Comparison of ENCODE assay signal across 1 cellular context in the genomic region with DNA sequence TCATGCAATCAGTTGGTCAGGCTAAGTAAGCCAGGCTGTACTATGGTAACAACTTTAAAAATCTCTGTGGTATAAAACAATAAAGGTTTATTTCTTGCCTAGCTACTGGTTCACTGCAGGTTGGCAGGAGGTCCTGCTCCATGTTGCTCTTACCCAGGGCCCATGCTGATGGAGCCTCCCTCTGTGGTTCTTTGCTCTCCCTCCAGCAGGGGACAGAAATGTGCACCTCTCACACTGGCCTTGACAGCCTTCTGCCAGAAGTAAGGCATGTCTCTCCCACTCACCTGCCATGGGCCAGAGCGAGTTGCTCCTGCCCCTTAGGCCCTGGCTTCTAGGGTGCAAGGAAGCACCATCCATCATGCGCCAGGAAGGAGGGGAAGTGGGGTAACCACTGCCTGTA.
TF ChIP-seq lines count a peak whose summit lies in the region.

No MANE protein-coding gene starts in this region.

TF ChIP-seq in SK-N-SH, 30 proteins besides CTCF, POLR2A, EP300 and RAD21 (continued from another document):
- TF ChIP-seq TEAD4 (IDR thresholded peaks at IDR 0.05; ENCODE audit: borderline replicate concordance, insufficient read depth) = no peak
- TF ChIP-seq, protein P1, sequence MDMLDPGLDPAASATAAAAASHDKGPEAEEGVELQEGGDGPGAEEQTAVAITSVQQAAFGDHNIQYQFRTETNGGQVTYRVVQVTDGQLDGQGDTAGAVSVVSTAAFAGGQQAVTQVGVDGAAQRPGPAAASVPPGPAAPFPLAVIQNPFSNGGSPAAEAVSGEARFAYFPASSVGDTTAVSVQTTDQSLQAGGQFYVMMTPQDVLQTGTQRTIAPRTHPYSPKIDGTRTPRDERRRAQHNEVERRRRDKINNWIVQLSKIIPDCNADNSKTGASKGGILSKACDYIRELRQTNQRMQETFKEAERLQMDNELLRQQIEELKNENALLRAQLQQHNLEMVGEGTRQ (IDR thresholded peaks at IDR 0.05; ENCODE audit: borderline replicate concordance, low read depth, low read length) = no peak
- TF ChIP-seq SIN3A (IDR thresholded peaks at IDR 0.05; ENCODE audit: borderline replicate concordance, low read depth, low read length) = no peak
- TF ChIP-seq GABPA (IDR thresholded peaks at IDR 0.05; ENCODE audit: low read depth) = no peak
- TF ChIP-seq GATA2 (CRISPR knock-in tag; IDR thresholded peaks at IDR 0.05) = no peak
- no peak for TF ChIP-seq SMC3 (IDR thresholded peaks at IDR 0.05; ENCODE audit: low read depth, low read length)
- TF ChIP-seq RCOR1 (IDR thresholded peaks at IDR 0.05; ENCODE audit: low read length) = no peak
- TF ChIP-seq YY1 (IDR thresholded peaks at IDR 0.05; ENCODE audit: low read depth) = no peak
- TF ChIP-seq, protein P2, sequence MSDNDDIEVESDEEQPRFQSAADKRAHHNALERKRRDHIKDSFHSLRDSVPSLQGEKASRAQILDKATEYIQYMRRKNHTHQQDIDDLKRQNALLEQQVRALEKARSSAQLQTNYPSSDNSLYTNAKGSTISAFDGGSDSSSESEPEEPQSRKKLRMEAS (IDR thresholded peaks at IDR 0.05; ENCODE audit: low read depth) = no peak
